9 cellular contexts compared by ENCODE assay signal in the genomic region with DNA sequence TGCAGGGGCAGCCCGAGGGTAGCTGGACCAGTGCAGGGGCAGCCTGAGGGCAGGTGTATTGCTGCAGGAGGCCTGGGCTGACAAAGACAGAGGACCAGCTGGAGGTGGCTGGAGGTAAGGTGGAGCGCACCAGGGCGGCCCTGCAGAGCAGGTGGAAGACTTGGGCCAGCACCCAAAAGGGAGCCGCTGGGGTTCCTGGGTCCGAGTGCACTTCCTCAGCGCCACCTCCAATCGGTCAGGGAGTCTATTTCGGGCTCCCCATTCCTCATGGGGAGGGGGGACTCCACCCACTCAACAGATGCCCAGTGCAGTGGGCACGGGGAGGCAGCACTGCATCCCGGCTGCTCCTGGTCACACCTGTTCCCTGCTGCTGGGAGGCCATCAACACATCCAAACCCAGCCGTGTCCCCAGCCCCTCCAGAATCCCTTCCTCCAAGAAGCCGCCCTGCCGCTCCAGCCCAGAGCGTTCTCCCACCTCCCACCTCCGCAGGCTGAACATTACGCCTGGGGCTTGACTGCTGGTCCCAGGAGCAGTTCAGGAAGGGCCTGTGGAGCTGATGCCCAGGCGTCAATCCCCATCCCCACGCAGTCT. TPM values are rescaled to one million over a fixed set of nuclear protein-coding genes. Genes with fewer than 3 reads are reported as not detected.
DNase-seq lines count a peak whose midpoint lies in the region; ATAC-seq and TF ChIP-seq lines count a peak whose summit lies in the region.
"Had no signal": no experiment of that assay in that cellular context is flagged by ENCODE, and none has a peak within 500 bp of the region (broad histone marks: within the 10 kb centered on the region; RNA-seq: fewer than 3 reads in every experiment).

No MANE protein-coding gene starts in this region.

- peaks cover 11 to 48% of the 10 kb centered on the region in 2 donors for H3K4me1 ChIP-seq in left lung
- H3K4me1 ChIP-seq in thyroid gland = peaks cover 20 to 22% of the 10 kb centered on the region in 2 donors

- TF ChIP-seq CTCF in astrocyte of the cerebellum (IDR thresholded peaks at IDR 0.05; ENCODE audit: low read depth, low read length, missing control alignments) = no peak
- no peak for TF ChIP-seq CTCF in left lung (IDR thresholded peaks at IDR 0.05)
- no peak for TF ChIP-seq CTCF in thyroid gland (IDR thresholded peaks at IDR 0.05)

- H3K4me3 ChIP-seq in astrocyte of the cerebellum (ENCODE audit: low read depth, low read length) (peak overlapping the region; percentile 84), left lung (peak overlapping the region; percentile 88 to 92), thyroid gland (replicated peaks in 1 of 3) (peak overlapping the region in 2 of 3 donors; percentile 87 to 90)

- in situ Hi-C loops in astrocyte of the cerebellum (cut with HindIII; ENCODE audit: low sequenced_read_pairs) = no loop called here

- 74 to 77% methylated on average over 12 to 14 of the region's 18 CpGs for WGBS in thyroid gland, 2 donors

- no peak for ATAC-seq in left lung
- ATAC-seq in GM18873 (IDR thresholded peaks at IDR 0.05; ENCODE audit: low FRiP score, unreplicated experiment) = no peak
- no peak for ATAC-seq in GM19328 (IDR thresholded peaks at IDR 0.05; ENCODE audit: unreplicated experiment)

- peaks cover 21% of the 10 kb centered on the region for H3K4me1 Mint-ChIP-seq in activated CD4-positive, alpha-beta T cell treated with anti-CD3 and anti-CD28 coated beads, Interleukin-2, amount 10 ng/mL, durations not matched to agents 24 days and 14 days

- H3K27me3 ChIP-seq in left lung (no peaks in the 10 kb centered on the region), thyroid gland (no peaks in the 10 kb centered on the region)

- H3K27ac Mint-ChIP-seq in activated CD4-positive, alpha-beta T cell treated with anti-CD3 and anti-CD28 coated beads, Interleukin-2, amount 10 ng/mL, durations not matched to agents 24 days and 14 days = peak overlapping the region; percentile 29

- H3K27me3 Mint-ChIP-seq in activated CD4-positive, alpha-beta T cell treated with anti-CD3 and anti-CD28 coated beads, Interleukin-2, amount 10 ng/mL, durations not matched to agents 24 days and 14 days = peaks cover 15% of the 10 kb centered on the region

- no peaks in the 10 kb centered on the region for H3K9me3 Mint-ChIP-seq in activated CD4-positive, alpha-beta T cell treated with anti-CD3 and anti-CD28 coated beads, Interleukin-2, amount 10 ng/mL, durations not matched to agents 24 days and 14 days

- no peaks in the 10 kb centered on the region for H3K9me3 ChIP-seq in left lung
- no peaks in the 10 kb centered on the region for H3K9me3 ChIP-seq in thyroid gland

- H3K36me3 ChIP-seq in left lung (peaks cover 0 to 37% of the 10 kb centered on the region in 2 donors), thyroid gland (peaks cover 0 to 3% of the 10 kb centered on the region in 2 donors)

- no peak for TF ChIP-seq POLR2A in thyroid gland (IDR thresholded peaks at IDR 0.05)

- H3K4me3 Mint-ChIP-seq in activated CD4-positive, alpha-beta T cell treated with anti-CD3 and anti-CD28 coated beads, Interleukin-2, amount 10 ng/mL, durations not matched to agents 24 days and 14 days = peak overlapping the region; percentile 100

- H3K36me3 Mint-ChIP-seq in activated CD4-positive, alpha-beta T cell treated with anti-CD3 and anti-CD28 coated beads, Interleukin-2, amount 10 ng/mL, durations not matched to agents 24 days and 14 days (ENCODE audit: low read depth) = peaks cover 7% of the 10 kb centered on the region

- H3K27ac ChIP-seq in left lung (no peak overlapping the region), thyroid gland (no peak overlapping the region)

- DNase-seq in activated CD4-positive, alpha-beta T cell treated with anti-CD3 and anti-CD28 coated beads, Interleukin-2, amount 10 ng/mL, durations not matched to agents 24 days and 14 days = no peak
- DNase-seq in activated CD4-positive, alpha-beta T cell treated with anti-CD3 and anti-CD28 coated beads for 1 hour = no peak
- DNase-seq in astrocyte of the cerebellum (ENCODE audit: low read depth) (no peak), left lung (peak in 1 of 2 donors; percentile 79), thyroid gland (no peak), DMS153 treated with DMSO at 0.1 percent for 48 hours (lab: John Stamatoyannopoulos, UW; ENCODE audit: unreplicated experiment) (no peak)
- DNase-seq: activated gamma-delta T cell treated with Interleukin-2 at 50 U/mL for 16 hours had no signal

- intact Hi-C loops in activated CD4-positive, alpha-beta T cell treated with anti-CD3 and anti-CD28 coated beads, Interleukin-2, amount 10 ng/mL, durations not matched to agents 24 days and 14 days (cut with micrococcal nuclease) = loop anchor here (5.0 kb wide), 4 partner anchors 238 to 1288 kb away; a partner anchor contains a TSS
- intact Hi-C loops in left lung (cut with DNase I) = no loop called here
- intact Hi-C loops in thyroid gland (cut with DNase I) = no loop called here

RNA-seq across cellular contexts. Expression of a gene that starts 1.5 kb away (rescaled TPM):
- total RNA-seq in activated CD4-positive, alpha-beta T cell treated with anti-CD3 and anti-CD28 coated beads, Interleukin-2, amount 10 ng/mL, durations not matched to agents 24 days and 14 days = 76.1 and 81.6 TPM in 2 replicates
- 100 to 1,000 TPM; 192 to 218 TPM for total RNA-seq in left lung
- total RNA-seq in thyroid gland = 100 to 1,000 TPM; 168 to 320 (median 259) TPM
